In the genomic region with DNA sequence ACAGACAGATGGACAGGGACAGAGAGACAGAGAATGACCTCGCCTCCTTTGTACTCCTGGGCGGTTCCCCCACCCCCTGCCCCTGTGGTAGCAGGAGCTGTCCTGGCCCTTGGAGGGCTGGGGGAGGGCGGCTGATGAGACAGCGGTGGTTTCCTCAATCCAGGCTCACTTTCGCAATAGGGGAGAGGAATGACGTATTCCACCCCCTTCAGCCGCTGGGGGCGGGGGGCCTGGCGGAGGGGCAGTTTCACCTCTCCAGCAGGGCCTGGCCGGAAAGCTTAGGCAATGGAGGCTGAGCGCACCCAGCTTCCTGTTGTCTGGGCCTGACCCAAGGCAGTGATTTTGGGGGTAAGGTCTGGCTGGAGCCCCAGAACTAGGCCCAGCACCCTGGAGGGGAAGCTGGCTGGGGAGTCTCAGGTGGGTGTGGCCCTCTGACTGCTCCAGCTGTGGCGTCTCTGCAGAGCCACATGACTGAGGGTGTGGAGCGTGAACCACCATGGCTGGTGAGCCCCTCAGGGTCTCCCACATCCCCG, we compare ENCODE assay signal across 1 cellular context.
A peak's percentile ranks its signal among the peaks of the same experiment; 100 is the strongest.
TF ChIP-seq lines count a peak whose summit lies in the region.

No MANE protein-coding gene starts in this region.

TF ChIP-seq in GM12878, 131 proteins besides CTCF, POLR2A, EP300 and RAD21 (continued from another document and continues in another):
- TF ChIP-seq CUX1 (IDR thresholded peaks at IDR 0.05; ENCODE audit: insufficient replicate concordance, low read depth, low read length) (no peak), CREM (IDR thresholded peaks at IDR 0.05; ENCODE audit: low read depth) (peak; percentile 97), CEBPZ (IDR thresholded peaks at IDR 0.05; ENCODE audit: low read depth, low read length) (no peak), SRF (IDR thresholded peaks at IDR 0.05; ENCODE audit: low read depth in 2 of 2, low read length in 2 of 2) (peak in 1 of 2 experiments; percentile 40; a peak in 1 of 4 replicates), RCOR1 (conservative IDR thresholded peaks at IDR 0.05; ENCODE audit: low read depth, low read length) (peak; percentile 72; the same call in 1 of the 2 replicates), JUND (IDR thresholded peaks at IDR 0.05; ENCODE audit: low read depth, low read length) (peak; percentile 65; the same call in 1 of the 2 replicates), RAD51 (IDR thresholded peaks at IDR 0.05) (no peak), NFIC (IDR thresholded peaks at IDR 0.05; ENCODE audit: low read depth, low read length) (no peak), ESRRA (IDR thresholded peaks at IDR 0.05; ENCODE audit: low read length) (no peak; the same call in 1 of the 2 replicates), NR2F1 (conservative IDR thresholded peaks at IDR 0.05) (peak; percentile 67), ZBTB33 (IDR thresholded peaks at IDR 0.05) (no peak), POU2F2 (IDR thresholded peaks at IDR 0.05; ENCODE audit: borderline replicate concordance, low read depth, low read length) (peak; percentile 52; the same call in 1 of the 3 replicates), USF1 (IDR thresholded peaks at IDR 0.05; ENCODE audit: borderline replicate concordance, extremely low read length, insufficient read depth, low read depth, low read length) (peak; percentile 54), RELA (IDR thresholded peaks at IDR 0.05; ENCODE audit: borderline replicate concordance, partially characterized antibody) (no peak), MXI1 (IDR thresholded peaks at IDR 0.05; ENCODE audit: low read depth, low read length) (peak; percentile 84), ATF7 (IDR thresholded peaks at IDR 0.05; ENCODE audit: low read depth) (peak; percentile 97), TBL1XR1 (IDR thresholded peaks at IDR 0.05; ENCODE audit: low read depth, low read length) (peak; percentile 94), POLR2AphosphoS5 (IDR thresholded peaks at IDR 0.05; ENCODE audit: low read length) (peak; percentile 48), GABPA (IDR thresholded peaks at IDR 0.05; ENCODE audit: low read depth) (no peak), ZNF207 (IDR thresholded peaks at IDR 0.05; ENCODE audit: borderline replicate concordance) (no peak), EZH2 (IDR thresholded peaks at IDR 0.05; ENCODE audit: borderline replicate concordance, control insufficient read depth, low read depth, low read length) (no peak)
- TF ChIP-seq, protein P1, sequence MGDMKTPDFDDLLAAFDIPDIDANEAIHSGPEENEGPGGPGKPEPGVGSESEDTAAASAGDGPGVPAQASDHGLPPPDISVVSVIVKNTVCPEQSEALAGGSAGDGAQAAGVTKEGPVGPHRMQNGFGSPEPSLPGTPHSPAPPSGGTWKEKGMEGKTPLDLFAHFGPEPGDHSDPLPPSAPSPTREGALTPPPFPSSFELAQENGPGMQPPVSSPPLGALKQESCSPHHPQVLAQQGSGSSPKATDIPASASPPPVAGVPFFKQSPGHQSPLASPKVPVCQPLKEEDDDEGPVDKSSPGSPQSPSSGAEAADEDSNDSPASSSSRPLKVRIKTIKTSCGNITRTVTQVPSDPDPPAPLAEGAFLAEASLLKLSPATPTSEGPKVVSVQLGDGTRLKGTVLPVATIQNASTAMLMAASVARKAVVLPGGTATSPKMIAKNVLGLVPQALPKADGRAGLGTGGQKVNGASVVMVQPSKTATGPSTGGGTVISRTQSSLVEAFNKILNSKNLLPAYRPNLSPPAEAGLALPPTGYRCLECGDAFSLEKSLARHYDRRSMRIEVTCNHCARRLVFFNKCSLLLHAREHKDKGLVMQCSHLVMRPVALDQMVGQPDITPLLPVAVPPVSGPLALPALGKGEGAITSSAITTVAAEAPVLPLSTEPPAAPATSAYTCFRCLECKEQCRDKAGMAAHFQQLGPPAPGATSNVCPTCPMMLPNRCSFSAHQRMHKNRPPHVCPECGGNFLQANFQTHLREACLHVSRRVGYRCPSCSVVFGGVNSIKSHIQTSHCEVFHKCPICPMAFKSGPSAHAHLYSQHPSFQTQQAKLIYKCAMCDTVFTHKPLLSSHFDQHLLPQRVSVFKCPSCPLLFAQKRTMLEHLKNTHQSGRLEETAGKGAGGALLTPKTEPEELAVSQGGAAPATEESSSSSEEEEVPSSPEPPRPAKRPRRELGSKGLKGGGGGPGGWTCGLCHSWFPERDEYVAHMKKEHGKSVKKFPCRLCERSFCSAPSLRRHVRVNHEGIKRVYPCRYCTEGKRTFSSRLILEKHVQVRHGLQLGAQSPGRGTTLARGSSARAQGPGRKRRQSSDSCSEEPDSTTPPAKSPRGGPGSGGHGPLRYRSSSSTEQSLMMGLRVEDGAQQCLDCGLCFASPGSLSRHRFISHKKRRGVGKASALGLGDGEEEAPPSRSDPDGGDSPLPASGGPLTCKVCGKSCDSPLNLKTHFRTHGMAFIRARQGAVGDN (IDR thresholded peaks at IDR 0.05): peak; percentile 64; the same call in 1 of the 2 replicates
- TF ChIP-seq, protein P2, sequence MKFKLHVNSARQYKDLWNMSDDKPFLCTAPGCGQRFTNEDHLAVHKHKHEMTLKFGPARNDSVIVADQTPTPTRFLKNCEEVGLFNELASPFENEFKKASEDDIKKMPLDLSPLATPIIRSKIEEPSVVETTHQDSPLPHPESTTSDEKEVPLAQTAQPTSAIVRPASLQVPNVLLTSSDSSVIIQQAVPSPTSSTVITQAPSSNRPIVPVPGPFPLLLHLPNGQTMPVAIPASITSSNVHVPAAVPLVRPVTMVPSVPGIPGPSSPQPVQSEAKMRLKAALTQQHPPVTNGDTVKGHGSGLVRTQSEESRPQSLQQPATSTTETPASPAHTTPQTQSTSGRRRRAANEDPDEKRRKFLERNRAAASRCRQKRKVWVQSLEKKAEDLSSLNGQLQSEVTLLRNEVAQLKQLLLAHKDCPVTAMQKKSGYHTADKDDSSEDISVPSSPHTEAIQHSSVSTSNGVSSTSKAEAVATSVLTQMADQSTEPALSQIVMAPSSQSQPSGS (IDR thresholded peaks at IDR 0.05; ENCODE audit: low read length): no peak
- TF ChIP-seq, protein P3, sequence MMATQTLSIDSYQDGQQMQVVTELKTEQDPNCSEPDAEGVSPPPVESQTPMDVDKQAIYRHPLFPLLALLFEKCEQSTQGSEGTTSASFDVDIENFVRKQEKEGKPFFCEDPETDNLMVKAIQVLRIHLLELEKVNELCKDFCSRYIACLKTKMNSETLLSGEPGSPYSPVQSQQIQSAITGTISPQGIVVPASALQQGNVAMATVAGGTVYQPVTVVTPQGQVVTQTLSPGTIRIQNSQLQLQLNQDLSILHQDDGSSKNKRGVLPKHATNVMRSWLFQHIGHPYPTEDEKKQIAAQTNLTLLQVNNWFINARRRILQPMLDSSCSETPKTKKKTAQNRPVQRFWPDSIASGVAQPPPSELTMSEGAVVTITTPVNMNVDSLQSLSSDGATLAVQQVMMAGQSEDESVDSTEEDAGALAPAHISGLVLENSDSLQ (IDR thresholded peaks at IDR 0.05): peak; percentile 64; the same call in 1 of the 2 replicates
- TF ChIP-seq, protein P4, sequence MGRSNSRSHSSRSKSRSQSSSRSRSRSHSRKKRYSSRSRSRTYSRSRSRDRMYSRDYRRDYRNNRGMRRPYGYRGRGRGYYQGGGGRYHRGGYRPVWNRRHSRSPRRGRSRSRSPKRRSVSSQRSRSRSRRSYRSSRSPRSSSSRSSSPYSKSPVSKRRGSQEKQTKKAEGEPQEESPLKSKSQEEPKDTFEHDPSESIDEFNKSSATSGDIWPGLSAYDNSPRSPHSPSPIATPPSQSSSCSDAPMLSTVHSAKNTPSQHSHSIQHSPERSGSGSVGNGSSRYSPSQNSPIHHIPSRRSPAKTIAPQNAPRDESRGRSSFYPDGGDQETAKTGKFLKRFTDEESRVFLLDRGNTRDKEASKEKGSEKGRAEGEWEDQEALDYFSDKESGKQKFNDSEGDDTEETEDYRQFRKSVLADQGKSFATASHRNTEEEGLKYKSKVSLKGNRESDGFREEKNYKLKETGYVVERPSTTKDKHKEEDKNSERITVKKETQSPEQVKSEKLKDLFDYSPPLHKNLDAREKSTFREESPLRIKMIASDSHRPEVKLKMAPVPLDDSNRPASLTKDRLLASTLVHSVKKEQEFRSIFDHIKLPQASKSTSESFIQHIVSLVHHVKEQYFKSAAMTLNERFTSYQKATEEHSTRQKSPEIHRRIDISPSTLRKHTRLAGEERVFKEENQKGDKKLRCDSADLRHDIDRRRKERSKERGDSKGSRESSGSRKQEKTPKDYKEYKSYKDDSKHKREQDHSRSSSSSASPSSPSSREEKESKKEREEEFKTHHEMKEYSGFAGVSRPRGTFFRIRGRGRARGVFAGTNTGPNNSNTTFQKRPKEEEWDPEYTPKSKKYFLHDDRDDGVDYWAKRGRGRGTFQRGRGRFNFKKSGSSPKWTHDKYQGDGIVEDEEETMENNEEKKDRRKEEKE (IDR thresholded peaks at IDR 0.05): no peak
